ENCODE assay signal across 1 cellular context in the genomic region with DNA sequence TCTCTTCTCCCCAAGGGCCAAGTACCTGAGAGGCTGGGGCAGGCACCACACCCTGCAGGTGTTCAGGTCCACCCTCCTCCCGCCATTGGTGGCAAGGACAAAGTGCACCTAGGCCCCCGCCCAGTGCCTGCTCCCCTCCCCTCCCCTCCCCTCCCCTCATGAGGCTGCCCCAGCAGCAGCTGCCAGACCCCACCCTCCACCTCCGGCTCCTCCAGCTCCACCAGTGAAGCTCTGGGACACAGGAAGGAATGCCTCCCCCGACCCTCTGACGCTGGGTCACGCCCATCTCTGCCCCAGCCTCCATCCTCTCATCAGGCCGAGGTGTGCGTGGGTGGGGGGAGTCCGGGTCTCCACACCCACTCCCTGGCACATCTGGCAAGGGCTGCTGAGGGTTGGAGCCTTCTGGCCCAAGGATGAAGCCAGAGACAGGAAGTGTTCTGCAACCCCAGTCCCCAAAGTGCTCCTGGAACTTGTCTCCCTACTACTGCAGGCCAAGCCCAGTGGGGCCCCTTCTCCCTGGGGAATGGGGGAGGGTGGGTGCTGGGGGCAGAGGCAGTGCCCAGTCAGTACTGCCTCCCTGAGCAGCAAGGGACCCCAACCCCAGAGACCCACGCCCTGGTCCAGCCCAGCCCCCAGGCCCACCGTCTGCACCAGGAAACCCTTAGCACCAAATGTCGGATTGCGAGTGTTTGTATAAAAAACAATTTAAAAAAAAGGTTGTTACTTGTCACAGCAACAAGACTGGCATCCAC.
TF ChIP-seq lines count a peak whose summit lies in the region.

No MANE protein-coding gene starts in this region.

TF ChIP-seq in GM12878, 131 proteins besides CTCF, POLR2A, EP300 and RAD21:
- TF ChIP-seq EGR1 (IDR thresholded peaks at IDR 0.05; ENCODE audit: borderline replicate concordance in 1 of 2, low read depth in 2 of 2, low read length in 2 of 2) (peak; percentile 63 to 91), IRF4 (IDR thresholded peaks at IDR 0.05; ENCODE audit: low read depth, low read length) (no peak), BHLHE40 (IDR thresholded peaks at IDR 0.05; ENCODE audit: borderline replicate concordance in 1 of 2, low read depth in 2 of 2, low read length in 1 of 2) (no peak), RELA (IDR thresholded peaks at IDR 0.05; ENCODE audit: borderline replicate concordance, partially characterized antibody) (peak; percentile 38), NR2C2 (IDR thresholded peaks at IDR 0.05; ENCODE audit: borderline replicate concordance, control insufficient read depth, insufficient read length, low read depth) (no peak), ESRRA (IDR thresholded peaks at IDR 0.05; ENCODE audit: low read length) (no peak), POLR2AphosphoS2 (IDR thresholded peaks at IDR 0.05; ENCODE audit: low read depth, low read length) (0 out of 2 replicates have a peak, but pooled peaks have one; percentile 4), ZNF207 (IDR thresholded peaks at IDR 0.05; ENCODE audit: borderline replicate concordance) (no peak), CREB1 (IDR thresholded peaks at IDR 0.05; ENCODE audit: low read depth) (no peak), ZNF622 (IDR thresholded peaks at IDR 0.05) (no peak), MTA2 (IDR thresholded peaks at IDR 0.05; ENCODE audit: low read depth) (no peak), TCF3 (IDR thresholded peaks at IDR 0.05; ENCODE audit: borderline replicate concordance, insufficient read depth, low read depth, low read length) (no peak), SUPT20H (IDR thresholded peaks at IDR 0.05; ENCODE audit: borderline replicate concordance, control insufficient read depth, low read depth, low read length) (no peak), NR2F1 (conservative IDR thresholded peaks at IDR 0.05) (no peak), MEF2B (IDR thresholded peaks at IDR 0.05; ENCODE audit: partially characterized antibody, poor library complexity, severe bottlenecking) (peak; percentile 32)
- TF ChIP-seq, protein P1, sequence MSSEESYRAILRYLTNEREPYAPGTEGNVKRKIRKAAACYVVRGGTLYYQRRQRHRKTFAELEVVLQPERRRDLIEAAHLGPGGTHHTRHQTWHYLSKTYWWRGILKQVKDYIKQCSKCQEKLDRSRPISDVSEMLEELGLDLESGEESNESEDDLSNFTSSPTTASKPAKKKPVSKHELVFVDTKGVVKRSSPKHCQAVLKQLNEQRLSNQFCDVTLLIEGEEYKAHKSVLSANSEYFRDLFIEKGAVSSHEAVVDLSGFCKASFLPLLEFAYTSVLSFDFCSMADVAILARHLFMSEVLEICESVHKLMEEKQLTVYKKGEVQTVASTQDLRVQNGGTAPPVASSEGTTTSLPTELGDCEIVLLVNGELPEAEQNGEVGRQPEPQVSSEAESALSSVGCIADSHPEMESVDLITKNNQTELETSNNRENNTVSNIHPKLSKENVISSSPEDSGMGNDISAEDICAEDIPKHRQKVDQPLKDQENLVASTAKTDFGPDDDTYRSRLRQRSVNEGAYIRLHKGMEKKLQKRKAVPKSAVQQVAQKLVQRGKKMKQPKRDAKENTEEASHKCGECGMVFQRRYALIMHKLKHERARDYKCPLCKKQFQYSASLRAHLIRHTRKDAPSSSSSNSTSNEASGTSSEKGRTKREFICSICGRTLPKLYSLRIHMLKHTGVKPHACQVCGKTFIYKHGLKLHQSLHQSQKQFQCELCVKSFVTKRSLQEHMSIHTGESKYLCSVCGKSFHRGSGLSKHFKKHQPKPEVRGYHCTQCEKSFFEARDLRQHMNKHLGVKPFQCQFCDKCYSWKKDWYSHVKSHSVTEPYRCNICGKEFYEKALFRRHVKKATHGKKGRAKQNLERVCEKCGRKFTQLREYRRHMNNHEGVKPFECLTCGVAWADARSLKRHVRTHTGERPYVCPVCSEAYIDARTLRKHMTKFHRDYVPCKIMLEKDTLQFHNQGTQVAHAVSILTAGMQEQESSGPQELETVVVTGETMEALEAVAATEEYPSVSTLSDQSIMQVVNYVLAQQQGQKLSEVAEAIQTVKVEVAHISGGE (CRISPR knock-in tag; IDR thresholded peaks at IDR 0.05) = no peak
- TF ChIP-seq, protein P2, sequence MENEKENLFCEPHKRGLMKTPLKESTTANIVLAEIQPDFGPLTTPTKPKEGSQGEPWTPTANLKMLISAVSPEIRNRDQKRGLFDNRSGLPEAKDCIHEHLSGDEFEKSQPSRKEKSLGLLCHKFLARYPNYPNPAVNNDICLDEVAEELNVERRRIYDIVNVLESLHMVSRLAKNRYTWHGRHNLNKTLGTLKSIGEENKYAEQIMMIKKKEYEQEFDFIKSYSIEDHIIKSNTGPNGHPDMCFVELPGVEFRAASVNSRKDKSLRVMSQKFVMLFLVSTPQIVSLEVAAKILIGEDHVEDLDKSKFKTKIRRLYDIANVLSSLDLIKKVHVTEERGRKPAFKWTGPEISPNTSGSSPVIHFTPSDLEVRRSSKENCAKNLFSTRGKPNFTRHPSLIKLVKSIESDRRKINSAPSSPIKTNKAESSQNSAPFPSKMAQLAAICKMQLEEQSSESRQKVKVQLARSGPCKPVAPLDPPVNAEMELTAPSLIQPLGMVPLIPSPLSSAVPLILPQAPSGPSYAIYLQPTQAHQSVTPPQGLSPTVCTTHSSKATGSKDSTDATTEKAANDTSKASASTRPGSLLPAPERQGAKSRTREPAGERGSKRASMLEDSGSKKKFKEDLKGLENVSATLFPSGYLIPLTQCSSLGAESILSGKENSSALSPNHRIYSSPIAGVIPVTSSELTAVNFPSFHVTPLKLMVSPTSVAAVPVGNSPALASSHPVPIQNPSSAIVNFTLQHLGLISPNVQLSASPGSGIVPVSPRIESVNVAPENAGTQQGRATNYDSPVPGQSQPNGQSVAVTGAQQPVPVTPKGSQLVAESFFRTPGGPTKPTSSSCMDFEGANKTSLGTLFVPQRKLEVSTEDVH (IDR thresholded peaks at IDR 0.05; ENCODE audit: low read depth, partially characterized antibody) = no peak
- TF ChIP-seq, protein P3, sequence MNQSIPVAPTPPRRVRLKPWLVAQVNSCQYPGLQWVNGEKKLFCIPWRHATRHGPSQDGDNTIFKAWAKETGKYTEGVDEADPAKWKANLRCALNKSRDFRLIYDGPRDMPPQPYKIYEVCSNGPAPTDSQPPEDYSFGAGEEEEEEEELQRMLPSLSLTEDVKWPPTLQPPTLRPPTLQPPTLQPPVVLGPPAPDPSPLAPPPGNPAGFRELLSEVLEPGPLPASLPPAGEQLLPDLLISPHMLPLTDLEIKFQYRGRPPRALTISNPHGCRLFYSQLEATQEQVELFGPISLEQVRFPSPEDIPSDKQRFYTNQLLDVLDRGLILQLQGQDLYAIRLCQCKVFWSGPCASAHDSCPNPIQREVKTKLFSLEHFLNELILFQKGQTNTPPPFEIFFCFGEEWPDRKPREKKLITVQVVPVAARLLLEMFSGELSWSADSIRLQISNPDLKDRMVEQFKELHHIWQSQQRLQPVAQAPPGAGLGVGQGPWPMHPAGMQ (IDR thresholded peaks at IDR 0.05; ENCODE audit: borderline replicate concordance) = no peak
- TF ChIP-seq, protein P4, sequence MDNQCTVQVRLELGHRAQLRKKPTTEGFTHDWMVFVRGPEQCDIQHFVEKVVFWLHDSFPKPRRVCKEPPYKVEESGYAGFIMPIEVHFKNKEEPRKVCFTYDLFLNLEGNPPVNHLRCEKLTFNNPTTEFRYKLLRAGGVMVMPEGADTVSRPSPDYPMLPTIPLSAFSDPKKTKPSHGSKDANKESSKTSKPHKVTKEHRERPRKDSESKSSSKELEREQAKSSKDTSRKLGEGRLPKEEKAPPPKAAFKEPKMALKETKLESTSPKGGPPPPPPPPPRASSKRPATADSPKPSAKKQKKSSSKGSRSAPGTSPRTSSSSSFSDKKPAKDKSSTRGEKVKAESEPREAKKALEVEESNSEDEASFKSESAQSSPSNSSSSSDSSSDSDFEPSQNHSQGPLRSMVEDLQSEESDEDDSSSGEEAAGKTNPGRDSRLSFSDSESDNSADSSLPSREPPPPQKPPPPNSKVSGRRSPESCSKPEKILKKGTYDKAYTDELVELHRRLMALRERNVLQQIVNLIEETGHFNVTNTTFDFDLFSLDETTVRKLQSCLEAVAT (IDR thresholded peaks at IDR 0.05) = no peak
